ENCODE assay signal across 9 cellular contexts in genomic region chr2:179751184-179751809, GRCh38.
DNase-seq lines count a peak whose midpoint lies in the region; ATAC-seq and TF ChIP-seq lines count a peak whose summit lies in the region.
"Had no signal": no experiment of that assay in that cellular context is flagged by ENCODE, and none has a peak within 500 bp of the region (broad histone marks: within the 10 kb centered on the region; RNA-seq: fewer than 3 reads in every experiment).

No MANE protein-coding gene starts in this region.

- H4K20me1 ChIP-seq in SU-DHL-6 (ENCODE audit: low read depth, low read length): no peaks in the 10 kb centered on the region
- H4K20me1 ChIP-seq: BLaER1 treated with 17β-estradiol and CSF1 and Interleukin-3, amounts not matched to agents 10 nM and 100 nM had no signal

- H3K27me3 ChIP-seq in SU-DHL-6 (ENCODE audit: low read length): no peaks in the 10 kb centered on the region
- H3K27me3 ChIP-seq in upper lobe of left lung: no peaks in the 10 kb centered on the region
- H3K27me3 ChIP-seq: BLaER1 treated with 17β-estradiol and CSF1 and Interleukin-3, amounts not matched to agents 10 nM and 100 nM had no signal

- peak; percentile 32 for DNase-seq in DMS79 treated with DMSO at 0.1 percent for 48 hours (lab: John Stamatoyannopoulos, UW)
- no peak for DNase-seq in DMS79 (lab: John Stamatoyannopoulos, UW)
- DNase-seq in glomerular visceral epithelial cell (ENCODE audit: extremely low spot score): peak; percentile 35
- no peak for DNase-seq in upper lobe of left lung
- DNase-seq in activated T-cell treated with anti-CD3 and anti-CD28 coated beads, Interleukin-2, amount 50 U/mL, for 72 hours: no peak

- H3F3A ChIP-seq in SU-DHL-6 (ENCODE audit: insufficient read depth): no peaks in the 10 kb centered on the region

- no peaks in the 10 kb centered on the region for H3K79me2 ChIP-seq in SU-DHL-6 (ENCODE audit: insufficient read depth, low read length)

- TF ChIP-seq CTCF in LNCAP (IDR thresholded peaks at IDR 0.05) (peak; percentile 62), SU-DHL-6 (IDR thresholded peaks at IDR 0.05; ENCODE audit: insufficient read depth, low read length, poor library complexity, severe bottlenecking) (peak; percentile 75), upper lobe of left lung (IDR thresholded peaks at IDR 0.05) (peak in 4 of 6 experiments; percentile 26 to 72 (median 65))

- H3K27ac Mint-ChIP-seq in activated T-cell treated with anti-CD3 and anti-CD28 coated beads, Interleukin-2, amount 50 U/mL, for 72 hours: no peak overlapping the region

- peaks cover 0 to 12% (median 4%) of the 10 kb centered on the region in 4 donors for H3K4me1 ChIP-seq in upper lobe of left lung
- H3K4me1 ChIP-seq: BLaER1 treated with 17β-estradiol and CSF1 and Interleukin-3, amounts not matched to agents 10 nM and 100 nM had no signal

- peaks cover 6% of the 10 kb centered on the region for H3K27me3 Mint-ChIP-seq in activated T-cell treated with anti-CD3 and anti-CD28 coated beads, Interleukin-2, amount 50 U/mL, for 72 hours (ENCODE audit: low read depth)

- H2AFZ ChIP-seq in SU-DHL-6 (ENCODE audit: low read depth, low read length, severe bottlenecking): no peak overlapping the region

- no peaks in the 10 kb centered on the region for H3K4me1 Mint-ChIP-seq in activated T-cell treated with anti-CD3 and anti-CD28 coated beads, Interleukin-2, amount 50 U/mL, for 72 hours (ENCODE audit: low read depth)

- no peaks in the 10 kb centered on the region for H3K9me3 Mint-ChIP-seq in activated T-cell treated with anti-CD3 and anti-CD28 coated beads, Interleukin-2, amount 50 U/mL, for 72 hours

- no peaks in the 10 kb centered on the region for H3K9me2 ChIP-seq in SU-DHL-6 (replicated peaks; ENCODE audit: insufficient read depth, low read length)

- H3K4me3 ChIP-seq in SU-DHL-6 (ENCODE audit: insufficient read depth, low read length, poor library complexity, severe bottlenecking) (no peak overlapping the region), upper lobe of left lung (no peak overlapping the region)
- H3K4me3 ChIP-seq: BLaER1 treated with 17β-estradiol and CSF1 and Interleukin-3, amounts not matched to agents 10 nM and 100 nM had no signal

- WGBS in upper lobe of left lung, 2 donors: 19 to 20% methylated on average over 4 of the region's 4 CpGs

- ATAC-seq in upper lobe of left lung (ENCODE audit: low FRiP score in 2 of 2) (peak in 1 of 2 donors; percentile 65), HG03342 (IDR thresholded peaks at IDR 0.05; ENCODE audit: unreplicated experiment) (no peak)
- ATAC-seq in activated T-cell treated with anti-CD3 and anti-CD28 coated beads, Interleukin-2, amount 50 U/mL, for 72 hours (replicated peaks in 1 of 2): no peak

- no peaks in the 10 kb centered on the region for H3K9me3 ChIP-seq in SU-DHL-6 (ENCODE audit: insufficient read depth, low read length)
- H3K9me3 ChIP-seq in upper lobe of left lung: no peaks in the 10 kb centered on the region
- H3K9me3 ChIP-seq: BLaER1 treated with 17β-estradiol and CSF1 and Interleukin-3, amounts not matched to agents 10 nM and 100 nM had no signal

- no peak for TF ChIP-seq POLR2A in upper lobe of left lung (IDR thresholded peaks at IDR 0.05)

- no peaks in the 10 kb centered on the region for H3K36me3 Mint-ChIP-seq in activated T-cell treated with anti-CD3 and anti-CD28 coated beads, Interleukin-2, amount 50 U/mL, for 72 hours (ENCODE audit: insufficient read depth in 2 of 2)

- H3K4me2 ChIP-seq in SU-DHL-6 (ENCODE audit: low read depth, low read length, poor library complexity, severe bottlenecking): no peak overlapping the region
- H3K4me2 ChIP-seq: BLaER1 treated with 17β-estradiol and CSF1 and Interleukin-3, amounts not matched to agents 10 nM and 100 nM had no signal

- H3K4me3 Mint-ChIP-seq in activated T-cell treated with anti-CD3 and anti-CD28 coated beads, Interleukin-2, amount 50 U/mL, for 72 hours: no peak overlapping the region

- no peak for TF ChIP-seq EP300 in upper lobe of left lung (IDR thresholded peaks at IDR 0.05)

- H3K36me3 ChIP-seq in SU-DHL-6 (ENCODE audit: low read length) (no peaks in the 10 kb centered on the region), upper lobe of left lung (no peaks in the 10 kb centered on the region)
- H3K36me3 ChIP-seq: BLaER1 treated with 17β-estradiol and CSF1 and Interleukin-3, amounts not matched to agents 10 nM and 100 nM had no signal

- no peak overlapping the region for H3K27ac ChIP-seq in SU-DHL-6 (ENCODE audit: low read depth, low read length)
- H3K27ac ChIP-seq in upper lobe of left lung: no peak overlapping the region
- H3K27ac ChIP-seq: BLaER1 treated with 17β-estradiol and CSF1 and Interleukin-3, amounts not matched to agents 10 nM and 100 nM had no signal

- no peak overlapping the region for H3K9ac ChIP-seq in SU-DHL-6 (ENCODE audit: low read length)
- H3K9ac ChIP-seq: BLaER1 treated with 17β-estradiol and CSF1 and Interleukin-3, amounts not matched to agents 10 nM and 100 nM had no signal

Comparison
In these comparisons a context has a peak if more than half of its experiments do, and no peak if none do; other contexts are left out.
1. DNase-seq: peak in DMS79 treated with DMSO at 0.1 percent for 48 hours (single experiment) and glomerular visceral epithelial cell (single experiment); none in DMS79 (single experiment), upper lobe of left lung (0 of 2) and activated T-cell treated with anti-CD3 and anti-CD28 coated beads, Interleukin-2, amount 50 U/mL, for 72 hours (0 of 2).
2. Peak in every context shown above with its lines, with median percentiles within 50 percentile points of each other: CTCF ChIP-seq.